In genomic region chr15:89772933-89773583, GRCh38 we compare ENCODE assay signal across 13 cellular contexts. TPM values are rescaled to one million over a fixed set of nuclear protein-coding genes. Genes with fewer than 3 reads are reported as not detected.
DNase-seq lines count a peak whose midpoint lies in the region; ATAC-seq, FAIRE-seq and TF ChIP-seq lines count a peak whose summit lies in the region.
"Had no signal": no experiment of that assay in that cellular context is flagged by ENCODE, and none has a peak within 500 bp of the region (broad histone marks: within the 10 kb centered on the region; RNA-seq: fewer than 3 reads in every experiment).

No MANE protein-coding gene starts in this region.

- no peaks in the 10 kb centered on the region for H4K20me1 ChIP-seq in KMS-11 (ENCODE audit: insufficient read depth)

- TF ChIP-seq CTCF in KMS-11 (conservative IDR thresholded peaks at IDR 0.05; ENCODE audit: low read depth, low read length) (0 out of 2 replicates have a peak, but pooled peaks have one; percentile 15), bronchial epithelial cell (IDR thresholded peaks at IDR 0.05; ENCODE audit: insufficient read depth, low read length, severe bottlenecking) (no peak), mesothelial cell of epicardium (IDR thresholded peaks at IDR 0.05; ENCODE audit: unreplicated experiment) (peak; percentile 43)

- no peak overlapping the region for H3K27ac ChIP-seq in KMS-11

- no peak for FAIRE-seq in bronchial epithelial cell (lab: Jason Lieb, UNC)
- FAIRE-seq: GM12892 had no signal

- H3K9me3 Mint-ChIP-seq in mesothelial cell of epicardium: no peaks in the 10 kb centered on the region
- H3K9me3 Mint-ChIP-seq: stimulated activated memory B cell treated with anti-CD40 and anti-IgM and Interleukin-4, amounts not matched to agents 10 μg/mL and 1 μg/mL and 100 μg/mL, for 72 hours had no signal

- DNase-seq in EH (ENCODE audit: low read depth): peak; percentile 57
- peak; percentile 52 for DNase-seq in bronchial epithelial cell (ENCODE audit: low read depth)
- DNase-seq in mesothelial cell of epicardium (ENCODE audit: low spot score in 2 of 2, unreplicated experiment in 2 of 2): no peak
- DNase-seq in putamen (ENCODE audit: low spot score): no peak
- DNase-seq in NCI-H748 (lab: John Stamatoyannopoulos, UW; ENCODE audit: unreplicated experiment): no peak
- DNase-seq in kidney glomerular epithelial cell (lab: John Stamatoyannopoulos, UW): no peak
- DNase-seq: activated CD4-positive, alpha-beta T cell treated with anti-CD3 and anti-CD28 coated beads for 1 hour; anterior cingulate cortex; retina had no signal

- H3K4me3 Mint-ChIP-seq in mesothelial cell of epicardium: no peak overlapping the region
- H3K4me3 Mint-ChIP-seq: stimulated activated memory B cell treated with anti-CD40 and anti-IgM and Interleukin-4, amounts not matched to agents 10 μg/mL and 1 μg/mL and 100 μg/mL, for 72 hours had no signal

- no peaks in the 10 kb centered on the region for H3K27me3 Mint-ChIP-seq in mesothelial cell of epicardium (ENCODE audit: low read depth)

- H3K4me1 ChIP-seq in KMS-11 (ENCODE audit: low read depth, poor library complexity, severe bottlenecking): peaks cover 24% of the 10 kb centered on the region

- H3K27me3 ChIP-seq in KMS-11 (ENCODE audit: insufficient read depth, low read depth) (no peaks in the 10 kb centered on the region), bronchial epithelial cell (ENCODE audit: control insufficient read depth, insufficient read depth, low read length) (no peaks in the 10 kb centered on the region)

- peak overlapping the region; percentile 6; the same call in 1 of the 2 replicates for H3K4me2 ChIP-seq in KMS-11

- H3K27ac Mint-ChIP-seq in mesothelial cell of epicardium: no peak overlapping the region
- H3K27ac Mint-ChIP-seq: stimulated activated memory B cell treated with anti-CD40 and anti-IgM and Interleukin-4, amounts not matched to agents 10 μg/mL and 1 μg/mL and 100 μg/mL, for 72 hours had no signal

- H3K79me2 ChIP-seq in KMS-11 (ENCODE audit: insufficient read depth, low read depth): no peaks in the 10 kb centered on the region

- no peak overlapping the region for H2AFZ ChIP-seq in KMS-11 (ENCODE audit: low read depth)

- H3K4me1 Mint-ChIP-seq in mesothelial cell of epicardium: peaks cover 2% of the 10 kb centered on the region
- H3K4me1 Mint-ChIP-seq: stimulated activated memory B cell treated with anti-CD40 and anti-IgM and Interleukin-4, amounts not matched to agents 10 μg/mL and 1 μg/mL and 100 μg/mL, for 72 hours had no signal

- no peak for ATAC-seq in GM19023 (IDR thresholded peaks at IDR 0.05; ENCODE audit: unreplicated experiment)
- ATAC-seq: stimulated activated memory B cell treated with anti-CD40 and anti-IgM and Interleukin-4, amounts not matched to agents 10 μg/mL and 1 μg/mL and 100 μg/mL, for 72 hours had no signal

- H3K9ac ChIP-seq in KMS-11: no peak overlapping the region

- H3K36me3 ChIP-seq in KMS-11 (ENCODE audit: insufficient read depth) (no peaks in the 10 kb centered on the region), bronchial epithelial cell (ENCODE audit: control insufficient read depth, insufficient read depth, low read length) (no peaks in the 10 kb centered on the region)

- no peaks in the 10 kb centered on the region for H3K36me3 Mint-ChIP-seq in mesothelial cell of epicardium
- H3K36me3 Mint-ChIP-seq: stimulated activated memory B cell treated with anti-CD40 and anti-IgM and Interleukin-4, amounts not matched to agents 10 μg/mL and 1 μg/mL and 100 μg/mL, for 72 hours had no signal

- H3K4me3 ChIP-seq in KMS-11 (IDR thresholded peaks at IDR 0.05; ENCODE audit: insufficient read depth, low read depth, low read length) (no peak overlapping the region), bronchial epithelial cell (ENCODE audit: low read depth, low read length) (no peak overlapping the region)

RNA-seq across cellular contexts. Expression of gene MESP2, which starts 3.1 kb away (rescaled TPM):
- total RNA-seq in bronchial epithelial cell: 0.13 and 0.26 TPM in 2 replicates
- total RNA-seq in mesothelial cell of epicardium: 0.29 TPM in 1 of 3 replicates, not detected in the others

RNA-seq across cellular contexts. Expression of gene MESP1, which starts 22.0 kb away (rescaled TPM):
- total RNA-seq in bronchial epithelial cell (0.26 and 1.4 TPM in 2 replicates), mesothelial cell of epicardium (0.18 to 0.89 TPM in 2 of 3 replicates, not detected in the other)

RNA-seq across cellular contexts. Expression of gene ANPEP, which starts 41.6 kb away (rescaled TPM):
- total RNA-seq in bronchial epithelial cell: 0.13 and 0.53 TPM in 2 replicates
- 12.5 to 16.3 TPM (median 15.8 TPM) in 3 replicates for total RNA-seq in mesothelial cell of epicardium

Comparison
In these comparisons a context has a peak if more than half of its experiments do, and no peak if none do; other contexts are left out.
1. DNase-seq: peak in EH (single experiment) and bronchial epithelial cell (single experiment); none in mesothelial cell of epicardium (0 of 2), putamen (single experiment), NCI-H748 (single experiment) and kidney glomerular epithelial cell (single experiment).